26 cellular contexts compared by ENCODE assay signal in genomic region chr22:46726986-46727317, GRCh38. TPM values are rescaled to one million over a fixed set of nuclear protein-coding genes. Genes with fewer than 3 reads are reported as not detected.
DNase-seq lines count a peak whose midpoint lies in the region; ATAC-seq and TF ChIP-seq lines count a peak whose summit lies in the region.
"Had no signal": no experiment of that assay in that cellular context is flagged by ENCODE, and none has a peak within 500 bp of the region (broad histone marks: within the 10 kb centered on the region; RNA-seq: fewer than 3 reads in every experiment).

No MANE protein-coding gene starts in this region.

- DNase-seq in CD4-positive, alpha-beta memory T cell, result no peak
- peak; percentile 60 for DNase-seq in GM13977 (ENCODE audit: low spot score)
- no peak for DNase-seq in RWPE1 (ENCODE audit: low spot score)
- no peak for DNase-seq in glutamatergic neuron
- DNase-seq in foreskin melanocyte, result no peak
- no peak for DNase-seq in foreskin keratinocyte
- DNase-seq in NCI-H128 (lab: John Stamatoyannopoulos, UW; ENCODE audit: unreplicated experiment), result no peak
- DNase-seq: activated CD4-positive, CD25-positive, alpha-beta regulatory T cell treated with anti-CD3 and anti-CD28 coated beads, Interleukin-2, amount 50 U/mL, for 72 hours; activated CD8-positive, alpha-beta memory T cell treated with anti-CD3 and anti-CD28 coated beads for 24 hours; activated naive CD4-positive, alpha-beta T cell treated with Interleukin-2 at 50 U/mL for 16 hours; activated T-cell treated with anti-CD3 and anti-CD28 coated beads, Interleukin-2, amount 50 U/mL, for 4 hours; cortex of kidney; esophagus squamous epithelium; lower lobe of right lung; NCI-H1436 treated with DMSO at 0.1 percent for 48 hours; NCI-H524; SJCRH30; stimulated activated CD4-positive, alpha-beta T cell treated with anti-CD3 and anti-CD28 coated beads, Interleukin-12 subunit alpha, Interleukin-12 subunit beta, amount 100 ng/mL, for 4 hours; stomach; T-cell had no signal

- H3K27me3 Mint-ChIP-seq in CD4-positive, alpha-beta memory T cell, result no peaks in the 10 kb centered on the region
- peaks cover 13% of the 10 kb centered on the region for H3K27me3 Mint-ChIP-seq in glutamatergic neuron (ENCODE audit: unreplicated experiment)
- H3K27me3 Mint-ChIP-seq: T-cell had no signal

- POLR2A ChIA-PET in CD4-positive, alpha-beta memory T cell (lab: Charles Lee; ENCODE audit: partially characterized antibody), result interaction anchor here (0.6 kb wide), 1 partner anchor 8 kb away, joined by 3 read pairs; no protein-coding TSS in a partner anchor
- POLR2A ChIA-PET in RWPE1 (lab: Yijun Ruan, JAX; ENCODE audit: low non-redundant PET), result no interaction called here

- H3K4me3 Mint-ChIP-seq in CD4-positive, alpha-beta memory T cell, result peak overlapping the region in 1 of 8 donors; percentile 10
- peak overlapping the region; percentile 52 for H3K4me3 Mint-ChIP-seq in glutamatergic neuron (ENCODE audit: unreplicated experiment)
- H3K4me3 Mint-ChIP-seq: activated T-cell treated with anti-CD3 and anti-CD28 coated beads, Interleukin-2, amount 50 U/mL, for 4 hours; nephron; T-cell had no signal

- no peak overlapping the region for H3K4me3 ChIP-seq in CD4-positive, alpha-beta memory T cell (ENCODE audit: low read length in 2 of 2)
- H3K4me3 ChIP-seq: esophagus squamous epithelium, lower lobe of right lung, mucosa of descending colon, right lobe of liver, SJCRH30, stomach, tibial nerve had no signal

- ATAC-seq in foreskin keratinocyte, result no peak
- ATAC-seq: activated T-cell treated with anti-CD3 and anti-CD28 coated beads, Interleukin-2, amount 50 U/mL, for 4 hours; HCT116; T-cell had no signal

- peaks cover 24 to 77% (median 50%) of the 10 kb centered on the region in 4 donors for H3K4me1 Mint-ChIP-seq in CD4-positive, alpha-beta memory T cell
- peaks cover 42% of the 10 kb centered on the region for H3K4me1 Mint-ChIP-seq in glutamatergic neuron (ENCODE audit: low read depth, unreplicated experiment)

- no peaks in the 10 kb centered on the region for H3K9me3 ChIP-seq in CD4-positive, alpha-beta memory T cell (ENCODE audit: control insufficient read depth in 1 of 2, low read length in 2 of 2)
- H3K9me3 ChIP-seq: esophagus squamous epithelium, lower lobe of right lung, mucosa of descending colon, right lobe of liver, SJCRH30, stomach, tibial nerve had no signal

- H3K27me3 ChIP-seq in CD4-positive, alpha-beta memory T cell (ENCODE audit: insufficient read depth, low read length), result no peaks in the 10 kb centered on the region
- H3K27me3 ChIP-seq in foreskin keratinocyte, result no peaks in the 10 kb centered on the region
- H3K27me3 ChIP-seq: esophagus squamous epithelium, right lobe of liver, SJCRH30, stomach, tibial nerve had no signal

- peaks cover 0 to 1% (median 0%) of the 10 kb centered on the region in 8 donors for H3K9me3 Mint-ChIP-seq in CD4-positive, alpha-beta memory T cell
- H3K9me3 Mint-ChIP-seq in glutamatergic neuron (ENCODE audit: unreplicated experiment), result peaks cover 14% of the 10 kb centered on the region
- H3K9me3 Mint-ChIP-seq: activated T-cell treated with anti-CD3 and anti-CD28 coated beads, Interleukin-2, amount 50 U/mL, for 4 hours; nephron; T-cell had no signal

- TF ChIP-seq CTCF in GM13977 (IDR thresholded peaks at IDR 0.05; ENCODE audit: extremely low read depth, insufficient read depth, missing control alignments), result no peak
- TF ChIP-seq CTCF in RWPE1 (conservative IDR thresholded peaks at IDR 0.05; ENCODE audit: low read depth), result no peak
- TF ChIP-seq CTCF in glutamatergic neuron (IDR thresholded peaks at IDR 0.05; ENCODE audit: partially characterized antibody, unreplicated experiment), result no peak
- TF ChIP-seq CTCF in foreskin keratinocyte (conservative IDR thresholded peaks at IDR 0.05), result no peak

- CTCF ChIA-PET in CD4-positive, alpha-beta memory T cell (lab: Charles Lee; ENCODE audit: partially characterized antibody), result no interaction called here
- CTCF ChIA-PET in RWPE1 (lab: Yijun Ruan, JAX), result no interaction called here

- peaks cover 37% of the 10 kb centered on the region for H3K36me3 ChIP-seq in CD4-positive, alpha-beta memory T cell (ENCODE audit: insufficient read depth, low read length)
- H3K36me3 ChIP-seq: right lobe of liver had no signal

- in situ Hi-C loops in GM13977 (cut with MboI; ENCODE audit: low pct_unique_long_range_greater_than_20kb, low sequenced_read_pairs, unreplicated experiment), result no loop called here

- H3K27ac ChIP-seq in CD4-positive, alpha-beta memory T cell (ENCODE audit: low read depth, low read length), result no peak overlapping the region
- H3K27ac ChIP-seq in RWPE1, result peak overlapping the region; percentile 42; the same call in 1 of the 2 replicates
- no peak overlapping the region for H3K27ac ChIP-seq in foreskin keratinocyte
- H3K27ac ChIP-seq: esophagus squamous epithelium, lower lobe of right lung, parathyroid adenoma, SJCRH30, stomach, tibial nerve had no signal

- peaks cover 42% of the 10 kb centered on the region for H3K4me1 ChIP-seq in CD4-positive, alpha-beta memory T cell (ENCODE audit: insufficient read depth, low read length)
- peaks cover 13% of the 10 kb centered on the region for H3K4me1 ChIP-seq in foreskin keratinocyte

- peak overlapping the region in 5 of 7 donors; percentile 32 to 77 (median 57) for H3K27ac Mint-ChIP-seq in CD4-positive, alpha-beta memory T cell
- peak overlapping the region; percentile 91 for H3K27ac Mint-ChIP-seq in glutamatergic neuron (ENCODE audit: unreplicated experiment)
- H3K27ac Mint-ChIP-seq: nephron, T-cell had no signal

- intact Hi-C loops in CD4-positive, alpha-beta memory T cell (cut with micrococcal nuclease), result no loop called here

- peaks cover 24 to 62% of the 10 kb centered on the region in 2 donors for H3K36me3 Mint-ChIP-seq in CD4-positive, alpha-beta memory T cell
- H3K36me3 Mint-ChIP-seq in glutamatergic neuron (ENCODE audit: unreplicated experiment), result no peaks in the 10 kb centered on the region

RNA-seq across cellular contexts. Expression of gene CERK, which starts 11.1 kb away (rescaled TPM):
- total RNA-seq in CD4-positive, alpha-beta memory T cell, result 100 to 1,000 TPM; 161 to 164 TPM
- polyA plus RNA-seq in CD4-positive, alpha-beta memory T cell, result 100 to 1,000 TPM in 1 of 2 donors, 10 to 100 TPM in 1; 91.2 to 111 TPM
- total RNA-seq in glutamatergic neuron (ENCODE audit: unreplicated experiment) (145 TPM), foreskin keratinocyte (18.2 and 19.3 TPM in 2 replicates)
- polyA plus RNA-seq in foreskin keratinocyte, result 7.1 and 8.1 TPM in 2 replicates

RNA-seq across cellular contexts. Expression of gene TBC1D22A, which starts 35.5 kb away (rescaled TPM):
- 10 to 100 TPM; 49.0 to 49.2 TPM for total RNA-seq in CD4-positive, alpha-beta memory T cell
- polyA plus RNA-seq in CD4-positive, alpha-beta memory T cell, result 10 to 100 TPM; 20.6 to 24.4 TPM
- total RNA-seq in glutamatergic neuron (ENCODE audit: unreplicated experiment), result 23.0 TPM
- total RNA-seq in foreskin keratinocyte, result 17.5 and 18.7 TPM in 2 replicates
- 21.9 and 23.4 TPM in 2 replicates for polyA plus RNA-seq in foreskin keratinocyte
